In the genomic region with DNA sequence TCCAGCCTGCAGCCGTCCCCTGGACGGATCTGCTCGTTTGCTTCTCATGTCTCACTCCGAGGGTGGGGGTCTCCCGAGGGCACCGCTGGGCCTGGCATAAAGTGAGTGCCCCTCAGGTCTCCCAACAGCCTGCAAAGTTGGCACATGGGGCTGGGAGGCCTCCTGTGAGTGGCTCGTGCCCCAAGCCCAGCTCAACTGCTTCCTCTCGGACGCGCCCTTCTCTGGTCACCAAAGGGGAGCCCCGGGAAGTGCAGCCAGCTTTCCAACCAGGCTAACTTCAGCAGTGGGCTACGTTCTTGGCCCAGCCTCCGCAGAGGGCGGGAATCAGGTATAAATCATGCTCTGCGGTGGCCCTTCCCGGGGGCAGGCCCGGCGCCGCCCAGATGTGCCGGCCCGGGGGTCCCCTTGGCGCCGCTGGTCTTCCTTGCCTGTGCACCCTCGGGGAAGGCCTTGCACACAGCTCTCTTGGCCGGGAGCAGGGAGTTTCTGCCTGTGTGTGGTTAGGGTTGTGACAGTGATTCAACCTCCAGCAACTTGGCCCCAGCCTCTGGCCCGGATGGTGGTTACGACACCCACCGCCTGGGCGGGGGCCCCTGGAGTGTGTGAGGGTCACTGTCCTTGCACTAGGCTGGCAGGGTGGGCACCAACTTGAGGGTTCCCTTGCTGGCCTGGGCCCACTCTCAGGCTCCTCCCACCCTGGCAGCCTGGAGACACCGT, we compare ENCODE assay signal across 1 cellular context.
TF ChIP-seq lines count a peak whose summit lies in the region.

No MANE protein-coding gene starts in this region.

TF ChIP-seq in HepG2, 621 proteins besides CTCF, POLR2A, EP300 and RAD21 (continued from another document):
- TF ChIP-seq, protein P1, sequence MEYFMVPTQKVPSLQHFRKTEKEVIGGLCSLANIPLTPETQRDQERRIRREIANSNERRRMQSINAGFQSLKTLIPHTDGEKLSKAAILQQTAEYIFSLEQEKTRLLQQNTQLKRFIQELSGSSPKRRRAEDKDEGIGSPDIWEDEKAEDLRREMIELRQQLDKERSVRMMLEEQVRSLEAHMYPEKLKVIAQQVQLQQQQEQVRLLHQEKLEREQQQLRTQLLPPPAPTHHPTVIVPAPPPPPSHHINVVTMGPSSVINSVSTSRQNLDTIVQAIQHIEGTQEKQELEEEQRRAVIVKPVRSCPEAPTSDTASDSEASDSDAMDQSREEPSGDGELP (IDR thresholded peaks at IDR 0.05; ENCODE audit: borderline replicate concordance, low read depth): peak; percentile 40; the same call in 1 of the 2 replicates
- TF ChIP-seq, protein P2, sequence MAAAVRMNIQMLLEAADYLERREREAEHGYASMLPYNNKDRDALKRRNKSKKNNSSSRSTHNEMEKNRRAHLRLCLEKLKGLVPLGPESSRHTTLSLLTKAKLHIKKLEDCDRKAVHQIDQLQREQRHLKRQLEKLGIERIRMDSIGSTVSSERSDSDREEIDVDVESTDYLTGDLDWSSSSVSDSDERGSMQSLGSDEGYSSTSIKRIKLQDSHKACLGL (CRISPR knock-in tag; IDR thresholded peaks at IDR 0.05): peak; percentile 46; the same call in 1 of the 2 replicates
- no peak for TF ChIP-seq DNMT3B (CRISPR knock-in tag; conservative IDR thresholded peaks at IDR 0.05)
- no peak for TF ChIP-seq MEF2D (CRISPR knock-in tag; IDR thresholded peaks at IDR 0.05)
- no peak for TF ChIP-seq SP4 (CRISPR knock-in tag; IDR thresholded peaks at IDR 0.05)
- TF ChIP-seq HOXA3 (CRISPR knock-in tag; IDR thresholded peaks at IDR 0.05): peak; percentile 55
- TF ChIP-seq ZSCAN22 (CRISPR knock-in tag; IDR thresholded peaks at IDR 0.05): no peak
- peak; percentile 49; the same call in 1 of the 2 replicates for TF ChIP-seq FOXA3 (CRISPR knock-in tag; IDR thresholded peaks at IDR 0.05)
- no peak for TF ChIP-seq EZH2 (conservative IDR thresholded peaks at IDR 0.05; ENCODE audit: low read depth, low read length)
- no peak for TF ChIP-seq ZNF160 (CRISPR knock-in tag; IDR thresholded peaks at IDR 0.05)
- peak; percentile 19; the same call in 1 of the 2 replicates for TF ChIP-seq ZFX (CRISPR knock-in tag; IDR thresholded peaks at IDR 0.05; ENCODE audit: low read depth)
- TF ChIP-seq SMAD1 (CRISPR knock-in tag; IDR thresholded peaks at IDR 0.05; ENCODE audit: borderline replicate concordance, low read depth): no peak
- no peak for TF ChIP-seq POLR2G (IDR thresholded peaks at IDR 0.05; ENCODE audit: low read depth, low read length)
- TF ChIP-seq MYNN (CRISPR knock-in tag; IDR thresholded peaks at IDR 0.05; ENCODE audit: low read depth): no peak
- TF ChIP-seq ZNF552 (CRISPR knock-in tag; IDR thresholded peaks at IDR 0.05; ENCODE audit: borderline replicate concordance): no peak
- peak; percentile 72 for TF ChIP-seq ZNF687 (CRISPR knock-in tag; IDR thresholded peaks at IDR 0.05)
- TF ChIP-seq WIZ (CRISPR knock-in tag; IDR thresholded peaks at IDR 0.05): peak; percentile 8; the same call in 1 of the 2 replicates
- no peak for TF ChIP-seq NR0B2 (CRISPR knock-in tag; IDR thresholded peaks at IDR 0.05)
- TF ChIP-seq ZNF607 (CRISPR knock-in tag; IDR thresholded peaks at IDR 0.05; ENCODE audit: borderline replicate concordance): no peak
- no peak for TF ChIP-seq IKZF1 (IDR thresholded peaks at IDR 0.05)
- no peak for TF ChIP-seq GATAD1 (CRISPR knock-in tag; IDR thresholded peaks at IDR 0.05)
- TF ChIP-seq ZBTB7B (CRISPR knock-in tag; IDR thresholded peaks at IDR 0.05): peak; percentile 83; the same call in 1 of the 2 replicates
- no peak for TF ChIP-seq BORCS8-MEF2B (CRISPR knock-in tag; IDR thresholded peaks at IDR 0.05)
- TF ChIP-seq FOXA1 (IDR thresholded peaks at IDR 0.05): no peak
- TF ChIP-seq FOXA1 (CRISPR knock-in tag; IDR thresholded peaks at IDR 0.05): no peak
- TF ChIP-seq ATF3 (CRISPR knock-in tag; IDR thresholded peaks at IDR 0.05): no peak
- TF ChIP-seq SNAI1 (CRISPR knock-in tag; IDR thresholded peaks at IDR 0.05; ENCODE audit: borderline replicate concordance): 0 out of 2 replicates have a peak, but pooled peaks have one; percentile 19
- TF ChIP-seq HNF4A (CRISPR knock-in tag; IDR thresholded peaks at IDR 0.05): peak; percentile 42; the same call in 1 of the 2 replicates
- TF ChIP-seq ZMYM3 (CRISPR knock-in tag; IDR thresholded peaks at IDR 0.05): 0 out of 2 replicates have a peak, but pooled peaks have one; percentile 23
- TF ChIP-seq TEAD3 (CRISPR knock-in tag; optimal IDR thresholded peaks at IDR 0.05; ENCODE audit: borderline replicate concordance): no peak
- TF ChIP-seq PAXIP1 (CRISPR knock-in tag; conservative IDR thresholded peaks at IDR 0.05): peak; percentile 40; the same call in 1 of the 2 replicates
- TF ChIP-seq, protein P3, sequence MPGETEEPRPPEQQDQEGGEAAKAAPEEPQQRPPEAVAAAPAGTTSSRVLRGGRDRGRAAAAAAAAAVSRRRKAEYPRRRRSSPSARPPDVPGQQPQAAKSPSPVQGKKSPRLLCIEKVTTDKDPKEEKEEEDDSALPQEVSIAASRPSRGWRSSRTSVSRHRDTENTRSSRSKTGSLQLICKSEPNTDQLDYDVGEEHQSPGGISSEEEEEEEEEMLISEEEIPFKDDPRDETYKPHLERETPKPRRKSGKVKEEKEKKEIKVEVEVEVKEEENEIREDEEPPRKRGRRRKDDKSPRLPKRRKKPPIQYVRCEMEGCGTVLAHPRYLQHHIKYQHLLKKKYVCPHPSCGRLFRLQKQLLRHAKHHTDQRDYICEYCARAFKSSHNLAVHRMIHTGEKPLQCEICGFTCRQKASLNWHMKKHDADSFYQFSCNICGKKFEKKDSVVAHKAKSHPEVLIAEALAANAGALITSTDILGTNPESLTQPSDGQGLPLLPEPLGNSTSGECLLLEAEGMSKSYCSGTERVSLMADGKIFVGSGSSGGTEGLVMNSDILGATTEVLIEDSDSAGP (CRISPR knock-in tag; IDR thresholded peaks at IDR 0.05; ENCODE audit: borderline replicate concordance): no peak; the same call in 1 of the 2 replicates
- TF ChIP-seq, protein P4, sequence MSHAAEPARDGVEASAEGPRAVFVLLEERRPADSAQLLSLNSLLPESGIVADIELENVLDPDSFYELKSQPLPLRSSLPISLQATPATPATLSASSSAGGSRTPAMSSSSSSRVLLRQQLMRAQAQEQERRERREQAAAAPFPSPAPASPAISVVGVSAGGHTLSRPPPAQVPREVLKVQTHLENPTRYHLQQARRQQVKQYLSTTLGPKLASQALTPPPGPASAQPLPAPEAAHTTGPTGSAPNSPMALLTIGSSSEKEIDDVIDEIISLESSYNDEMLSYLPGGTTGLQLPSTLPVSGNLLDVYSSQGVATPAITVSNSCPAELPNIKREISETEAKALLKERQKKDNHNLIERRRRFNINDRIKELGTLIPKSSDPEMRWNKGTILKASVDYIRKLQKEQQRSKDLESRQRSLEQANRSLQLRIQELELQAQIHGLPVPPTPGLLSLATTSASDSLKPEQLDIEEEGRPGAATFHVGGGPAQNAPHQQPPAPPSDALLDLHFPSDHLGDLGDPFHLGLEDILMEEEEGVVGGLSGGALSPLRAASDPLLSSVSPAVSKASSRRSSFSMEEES (CRISPR knock-in tag; IDR thresholded peaks at IDR 0.05): no peak
TF ChIP-seq in HepG2: peak in this region for 105.
